Comparison of ENCODE assay signal across 8 cellular contexts in the genomic region with DNA sequence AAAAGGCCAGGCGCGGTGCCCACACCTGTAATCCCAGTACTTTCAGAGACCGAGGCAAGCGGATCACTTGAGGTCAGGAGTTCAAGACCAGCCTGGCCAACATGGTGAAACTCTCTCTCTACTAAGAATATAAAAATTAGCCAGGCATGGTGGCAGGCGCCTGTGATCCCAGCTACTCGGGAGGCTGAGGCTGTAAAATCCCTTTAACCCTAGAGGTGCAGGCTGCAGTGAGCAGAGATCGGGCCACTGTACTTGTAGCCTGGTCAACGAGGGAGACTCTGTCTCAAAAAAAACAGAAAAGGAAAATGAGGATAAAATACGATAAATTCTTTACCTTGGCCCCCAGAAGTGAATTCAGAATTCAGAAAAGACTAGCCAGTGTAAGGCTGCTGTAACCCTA. TPM values are rescaled to one million over a fixed set of nuclear protein-coding genes. Genes with fewer than 3 reads are reported as not detected.
DNase-seq lines count a peak whose midpoint lies in the region; ATAC-seq and TF ChIP-seq lines count a peak whose summit lies in the region.

No MANE protein-coding gene starts in this region.

- H3K4me2 ChIP-seq in KMS-11: peak overlapping the region; percentile 98

- DNase-seq in AG10803 (ENCODE audit: low read depth): no peak
- no peak for DNase-seq in choroid plexus epithelial cell (ENCODE audit: low read depth)
- no peak for DNase-seq in natural killer cell
- DNase-seq in hepatic stellate cell (ENCODE audit: low spot score): no peak
- DNase-seq in NAMALWA (ENCODE audit: low spot score): no peak

- intact Hi-C loops in natural killer cell (cut with micrococcal nuclease): no loop called here

- no peak for TF ChIP-seq CTCF in AG10803 (conservative IDR thresholded peaks at IDR 0.05; ENCODE audit: low read length)
- no peak for TF ChIP-seq CTCF in KMS-11 (conservative IDR thresholded peaks at IDR 0.05; ENCODE audit: low read depth, low read length)
- TF ChIP-seq CTCF in choroid plexus epithelial cell (conservative IDR thresholded peaks at IDR 0.05; ENCODE audit: low read depth, low read length): no peak
- TF ChIP-seq CTCF in natural killer cell (IDR thresholded peaks at IDR 0.05): no peak

- H3K27me3 ChIP-seq in KMS-11 (ENCODE audit: insufficient read depth, low read depth): no peaks in the 10 kb centered on the region; the same call in 1 of the 2 replicates

- H3K4me3 Mint-ChIP-seq in natural killer cell: peak overlapping the region; percentile 94

- peak overlapping the region; percentile 53 to 83 for H3K27ac Mint-ChIP-seq in natural killer cell

- peak overlapping the region; percentile 82 for H3K4me3 ChIP-seq in AG10803 (ENCODE audit: low read length)
- H3K4me3 ChIP-seq in KMS-11 (IDR thresholded peaks at IDR 0.05; ENCODE audit: insufficient read depth, low read depth, low read length): no peak overlapping the region
- H3K4me3 ChIP-seq in choroid plexus epithelial cell (ENCODE audit: low read depth, low read length): peak overlapping the region; percentile 86

- H4K20me1 ChIP-seq in KMS-11 (ENCODE audit: insufficient read depth): no peaks in the 10 kb centered on the region

- no peaks in the 10 kb centered on the region for H3K9me3 Mint-ChIP-seq in natural killer cell

- peak overlapping the region; percentile 67; the same call in 1 of the 2 replicates for H3K9ac ChIP-seq in KMS-11

- peaks cover 13% of the 10 kb centered on the region for H3K4me1 ChIP-seq in KMS-11 (ENCODE audit: low read depth, poor library complexity, severe bottlenecking)

- peak overlapping the region; percentile 78 for H2AFZ ChIP-seq in KMS-11 (ENCODE audit: low read depth)

- H3K27me3 Mint-ChIP-seq in natural killer cell (ENCODE audit: low read depth in 2 of 2): no peaks in the 10 kb centered on the region

- no peak for ATAC-seq in natural killer cell
- ATAC-seq in GM19452 (IDR thresholded peaks at IDR 0.05; ENCODE audit: unreplicated experiment): no peak
- ATAC-seq in GM21447 (IDR thresholded peaks at IDR 0.05; ENCODE audit: unreplicated experiment): no peak

- H3K36me3 Mint-ChIP-seq in natural killer cell: no peaks in the 10 kb centered on the region

- peaks cover 26% of the 10 kb centered on the region for H3K79me2 ChIP-seq in KMS-11 (ENCODE audit: insufficient read depth, low read depth)

- H3K27ac ChIP-seq in KMS-11: no peak overlapping the region; the same call in 1 of the 2 replicates

- peaks cover 14 to 15% of the 10 kb centered on the region in 2 donors for H3K4me1 Mint-ChIP-seq in natural killer cell

- H3K36me3 ChIP-seq in KMS-11 (ENCODE audit: insufficient read depth): no peaks in the 10 kb centered on the region

RNA-seq across cellular contexts. Expression of a gene that starts 1.6 kb away (rescaled TPM):
- total RNA-seq in natural killer cell: 10 to 100 TPM; 34.5 to 42.1 (median 40.5) TPM

RNA-seq across cellular contexts. Expression of a gene that starts 13.3 kb away (rescaled TPM):
- under 1 TPM in 2 of 3 donors, not detected in 1; 0.41 to 0.63 TPM for total RNA-seq in natural killer cell
